ENCODE assay signal across 9 cellular contexts in the genomic region with DNA sequence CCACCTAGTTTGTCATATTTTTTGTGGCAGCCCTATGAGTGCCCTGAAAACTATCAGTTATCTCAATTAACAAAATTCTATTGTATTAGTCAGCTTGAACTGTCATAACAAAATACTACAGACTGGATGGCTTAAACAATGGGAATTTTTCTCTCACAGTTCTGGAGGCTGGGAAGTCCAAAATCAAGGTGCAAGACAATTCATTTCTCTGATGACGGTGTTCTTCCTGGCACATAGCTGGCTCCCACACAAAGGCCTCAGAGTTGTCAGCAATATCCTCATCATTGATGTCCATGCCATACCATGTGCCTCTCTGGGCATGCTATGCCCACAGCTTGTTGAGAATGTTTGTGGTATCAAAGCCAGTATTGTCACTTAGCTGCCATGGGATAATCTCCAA.
"Had no signal": no experiment of that assay in that cellular context is flagged by ENCODE, and none has a peak within 500 bp of the region (broad histone marks: within the 10 kb centered on the region; RNA-seq: fewer than 3 reads in every experiment).

No MANE protein-coding gene starts in this region.

- H3K36me3 Mint-ChIP-seq: IgD-negative memory B cell had no signal

- H3K9ac ChIP-seq: GM23248 had no signal

- H3K36me3 ChIP-seq: HAP-1 had no signal

- H2AFZ ChIP-seq: GM23248 had no signal

- H3K9me3 ChIP-seq: HAP-1 had no signal

- H3K4me3 ChIP-seq: GM23248, HAP-1 had no signal

- H3K27ac ChIP-seq: GM23248, HL-60 had no signal

- DNase-seq: GM23248, GOT3, H7, HFFc6, KBM-7 had no signal

- H3K27ac Mint-ChIP-seq: HFFc6 had no signal

- H3K4me1 ChIP-seq: HAP-1 had no signal

- H3K4me3 Mint-ChIP-seq: HFFc6, IgD-negative memory B cell had no signal

- ATAC-seq: HCT116 had no signal

- H3K4me1 Mint-ChIP-seq: IgD-negative memory B cell had no signal
